Comparison of ENCODE assay signal across 23 cellular contexts in the genomic region with DNA sequence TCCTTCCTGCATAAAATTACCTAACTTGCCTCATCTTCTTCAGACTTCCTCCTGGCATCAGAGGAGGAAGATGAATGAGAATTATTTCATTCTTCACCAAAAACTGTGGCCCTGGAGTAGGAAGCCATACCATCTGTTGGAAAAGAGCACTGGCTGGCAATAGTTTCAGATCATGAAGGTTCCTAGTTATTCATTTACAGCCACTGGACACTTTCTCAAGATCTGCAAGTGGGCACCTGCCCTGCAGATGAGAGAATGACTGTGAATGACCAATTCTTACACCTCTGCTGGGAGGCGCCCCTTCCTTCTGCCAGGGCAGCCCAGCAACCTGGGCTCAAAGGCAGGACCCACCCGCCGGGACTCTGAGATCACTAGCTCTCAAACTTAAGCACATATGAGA. TPM values are rescaled to one million over a fixed set of nuclear protein-coding genes. Genes with fewer than 3 reads are reported as not detected.
"Had no signal": no experiment of that assay in that cellular context is flagged by ENCODE, and none has a peak within 500 bp of the region (broad histone marks: within the 10 kb centered on the region; RNA-seq: fewer than 3 reads in every experiment).

No MANE protein-coding gene starts in this region.

- H3K4me2 ChIP-seq: SK-N-SH had no signal

- H3K9me2 ChIP-seq: SK-N-SH had no signal

- H3K9ac ChIP-seq: SK-N-SH had no signal

- H3K27me3 ChIP-seq: MG63 had no signal

- H3K36me3 ChIP-seq: MG63 had no signal

- H3K9me3 ChIP-seq: MG63, SK-N-SH had no signal

- H3K4me3 ChIP-seq: MG63 had no signal

- FAIRE-seq: RCC 7860 had no signal

- DNase-seq: IMR-90, Karpas-422, KG1, MG63, NCI-H1092, NCI-H1105 treated with DMSO at 0.1 percent for 48 hours, NCI-H1417 treated with DMSO at 0.1 percent for 48 hours, NCI-H146, NCI-H1694 treated with DMSO at 0.1 percent for 48 hours, NCI-H1930, NCI-H2081, NCI-H2107, NCI-H2227 treated with DMSO at 0.1 percent for 48 hours, NCI-H510A, NCI-H524 treated with DMSO at 0.1 percent for 48 hours, NCI-H69, NCI-H774, Right ventricle myocardium superior, RPMI8226, SK-N-SH, SW 1271 had no signal

RNA-seq across cellular contexts. Expression of a gene that starts 13.0 kb away (rescaled TPM):
- total RNA-seq: HT-29, IMR-90 had no signal
- polyA plus RNA-seq: IMR-90, SK-N-SH had no signal
